32 cellular contexts compared by ENCODE assay signal in the genomic region with DNA sequence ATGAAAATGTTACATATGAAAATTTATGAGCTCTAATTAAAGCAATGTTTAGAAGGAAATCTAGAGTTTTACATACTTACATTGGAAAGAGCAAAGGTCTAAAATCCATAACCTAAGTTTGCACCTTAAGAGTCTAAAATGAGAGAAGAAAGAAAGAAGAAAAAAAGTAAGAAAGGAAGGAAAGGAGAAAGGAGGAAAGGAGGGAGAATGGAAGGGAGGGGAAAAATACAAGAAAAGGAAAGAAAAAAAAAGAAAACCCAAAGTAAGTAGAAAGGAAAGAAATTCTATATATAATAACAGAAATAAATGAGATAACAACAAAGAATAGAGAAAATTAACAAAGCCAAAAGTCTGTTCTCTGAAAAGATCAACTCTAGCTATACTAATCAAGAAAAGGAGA.
"Had no signal": no experiment of that assay in that cellular context is flagged by ENCODE, and none has a peak within 500 bp of the region (broad histone marks: within the 10 kb centered on the region; RNA-seq: fewer than 3 reads in every experiment).

No MANE protein-coding gene starts in this region.

- H3K27ac Mint-ChIP-seq: activated B cell treated with CpG ODN at 0.5 μM for 24 hours; activated CD4-positive, alpha-beta memory T cell treated with anti-CD3 and anti-CD28 coated beads, Interleukin-2, amount 10 ng/mL, durations not matched to agents 7 days and 5 days; activated CD4-positive, alpha-beta T cell treated with anti-CD3 and anti-CD28 coated beads for 36 hours; activated CD4-positive, alpha-beta T cell treated with anti-CD3 and anti-CD28 coated beads, Interleukin-2, amount 10 ng/mL, durations not matched to agents 7 days and 5 days; activated CD8-positive, alpha-beta memory T cell treated with anti-CD3 and anti-CD28 coated beads, Interleukin-2, amount 10 ng/mL, durations not matched to agents 7 days and 5 days; activated CD8-positive, alpha-beta T cell treated with anti-CD3 and anti-CD28 coated beads, Interleukin-2, amount 10 ng/mL, durations not matched to agents 7 days and 5 days; activated naive CD4-positive, alpha-beta T cell treated with anti-CD3 and anti-CD28 coated beads, Interleukin-2, amount 10 ng/mL, durations not matched to agents 7 days and 5 days; activated naive CD4-positive, alpha-beta T cell treated with anti-CD3 and anti-CD28 coated beads, Interleukin-2, amount 50 U/mL, for 24 hours; activated naive CD8-positive, alpha-beta T cell; activated T-cell treated with anti-CD3 and anti-CD28 coated beads, Interleukin-2, amount 50 U/mL, for 24 hours; activated T-helper 2 cell treated with anti-CD3 and anti-CD28 coated beads, Interferon-gamma antibody, Interleukin-2, Interleukin-4, amounts not matched to agents 10 μg/mL and 5 μg/mL and 100 μg/mL, durations not matched to agents 14 hours and 24 hours and 36 hours; brain; T-helper 1 cell treated with Interleukin-12 subunit alpha and Interleukin-12 subunit beta and Interleukin-4 antibody, amounts not matched to agents 30 μg/mL and 1 μg/mL, for 36 hours; T-helper 2 cell treated with Interferon-gamma antibody and Interleukin-4, amounts not matched to agents 5 μg/mL and 100 μg/mL, for 36 hours had no signal

- H3K4me1 ChIP-seq: ascending aorta had no signal

- DNase-seq: activated B cell treated with CpG ODN at 0.5 μM for 24 hours; activated CD4-positive, alpha-beta memory T cell treated with anti-CD3 and anti-CD28 coated beads, Interleukin-2, amount 10 ng/mL, durations not matched to agents 7 days and 5 days; activated CD4-positive, alpha-beta T cell treated with anti-CD3 and anti-CD28 coated beads for 1 hour; activated CD4-positive, alpha-beta T cell treated with anti-CD3 and anti-CD28 coated beads for 36 hours; activated CD4-positive, alpha-beta T cell treated with anti-CD3 and anti-CD28 coated beads for 48 hours; activated CD4-positive, alpha-beta T cell treated with anti-CD3 and anti-CD28 coated beads, Interleukin-2, amount 10 ng/mL, durations not matched to agents 7 days and 5 days; activated CD4-positive, alpha-beta T cell treated with anti-CD3 and anti-CD28 coated beads, Interleukin-2, amount 50 U/mL, for 48 hours; activated CD8-positive, alpha-beta memory T cell treated with anti-CD3 and anti-CD28 coated beads for 24 hours; activated CD8-positive, alpha-beta memory T cell treated with anti-CD3 and anti-CD28 coated beads, Interleukin-2, amount 10 ng/mL, durations not matched to agents 7 days and 5 days; activated CD8-positive, alpha-beta memory T cell treated with anti-CD3 and anti-CD28 coated beads, Interleukin-2, amount 50 U/mL, for 48 hours; activated CD8-positive, alpha-beta T cell treated with anti-CD3 and anti-CD28 coated beads, Interleukin-2, amount 10 ng/mL, durations not matched to agents 7 days and 5 days; activated effector memory CD4-positive, alpha-beta T cell treated with Interleukin-2 at 50 U/mL for 16 hours; activated gamma-delta T cell; activated naive CD4-positive, alpha-beta T cell treated with anti-CD3 and anti-CD28 coated beads, Interleukin-2, amount 10 ng/mL, durations not matched to agents 7 days and 5 days; activated naive CD4-positive, alpha-beta T cell treated with Interleukin-2 at 50 U/mL for 16 hours; activated T-cell treated with anti-CD3 and anti-CD28 coated beads, Interleukin-2, amount 50 U/mL, for 24 hours; activated T-cell treated with anti-CD3 and anti-CD28 coated beads, Interleukin-2, amount 50 U/mL, for 48 hours; amygdala; anterior cingulate cortex; caudate nucleus; T-helper 1 cell; T-helper 2 cell; T-helper 9 cell had no signal

- H3K27me3 Mint-ChIP-seq: activated B cell treated with CpG ODN at 0.5 μM for 24 hours; activated CD4-positive, alpha-beta memory T cell treated with anti-CD3 and anti-CD28 coated beads, Interleukin-2, amount 10 ng/mL, durations not matched to agents 7 days and 5 days; activated CD4-positive, alpha-beta T cell treated with anti-CD3 and anti-CD28 coated beads for 36 hours; activated CD8-positive, alpha-beta memory T cell treated with anti-CD3 and anti-CD28 coated beads, Interleukin-2, amount 10 ng/mL, durations not matched to agents 7 days and 5 days; activated naive CD4-positive, alpha-beta T cell treated with anti-CD3 and anti-CD28 coated beads, Interleukin-2, amount 10 ng/mL, durations not matched to agents 7 days and 5 days; activated naive CD4-positive, alpha-beta T cell treated with anti-CD3 and anti-CD28 coated beads, Interleukin-2, amount 50 U/mL, for 24 hours; activated naive CD8-positive, alpha-beta T cell; activated T-cell treated with anti-CD3 and anti-CD28 coated beads, Interleukin-2, amount 50 U/mL, for 24 hours had no signal

- H3K4me1 Mint-ChIP-seq: activated B cell treated with CpG ODN at 0.5 μM for 24 hours; activated CD4-positive, alpha-beta T cell treated with anti-CD3 and anti-CD28 coated beads for 36 hours; activated naive CD4-positive, alpha-beta T cell treated with anti-CD3 and anti-CD28 coated beads, Interleukin-2, amount 50 U/mL, for 24 hours; brain had no signal

- H3K27me3 ChIP-seq: ascending aorta, cardiac muscle cell had no signal

- H3K36me3 Mint-ChIP-seq: activated naive CD4-positive, alpha-beta T cell treated with anti-CD3 and anti-CD28 coated beads, Interleukin-2, amount 50 U/mL, for 24 hours; activated naive CD8-positive, alpha-beta T cell; brain had no signal

- H3K9me3 Mint-ChIP-seq: activated B cell treated with CpG ODN at 0.5 μM for 24 hours; activated CD4-positive, alpha-beta memory T cell treated with anti-CD3 and anti-CD28 coated beads, Interleukin-2, amount 10 ng/mL, durations not matched to agents 7 days and 5 days; activated naive CD4-positive, alpha-beta T cell treated with anti-CD3 and anti-CD28 coated beads, Interleukin-2, amount 50 U/mL, for 24 hours; activated T-cell treated with anti-CD3 and anti-CD28 coated beads, Interleukin-2, amount 50 U/mL, for 24 hours; activated T-helper 2 cell treated with anti-CD3 and anti-CD28 coated beads, Interferon-gamma antibody, Interleukin-2, Interleukin-4, amounts not matched to agents 10 μg/mL and 5 μg/mL and 100 μg/mL, durations not matched to agents 14 hours and 24 hours and 36 hours had no signal

- H3K4me3 ChIP-seq: ascending aorta, cardiac muscle cell had no signal

- H3K36me3 ChIP-seq: ascending aorta, cardiac muscle cell had no signal

- H3K27ac ChIP-seq: ascending aorta, cardiac muscle cell, VCaP had no signal

- ATAC-seq: activated CD4-positive, alpha-beta T cell treated with anti-CD3 and anti-CD28 coated beads for 36 hours; activated CD8-positive, alpha-beta memory T cell treated with anti-CD3 and anti-CD28 coated beads, Interleukin-2, amount 10 ng/mL, durations not matched to agents 7 days and 5 days; activated CD8-positive, alpha-beta T cell treated with anti-CD3 and anti-CD28 coated beads, Interleukin-2, amount 10 ng/mL, durations not matched to agents 7 days and 5 days had no signal

- H3K4me3 Mint-ChIP-seq: activated B cell treated with CpG ODN at 0.5 μM for 24 hours; activated CD4-positive, alpha-beta memory T cell treated with anti-CD3 and anti-CD28 coated beads, Interleukin-2, amount 10 ng/mL, durations not matched to agents 7 days and 5 days; activated CD4-positive, alpha-beta T cell treated with anti-CD3 and anti-CD28 coated beads for 36 hours; activated CD4-positive, alpha-beta T cell treated with anti-CD3 and anti-CD28 coated beads, Interleukin-2, amount 10 ng/mL, durations not matched to agents 7 days and 5 days; activated CD8-positive, alpha-beta memory T cell treated with anti-CD3 and anti-CD28 coated beads, Interleukin-2, amount 10 ng/mL, durations not matched to agents 7 days and 5 days; activated CD8-positive, alpha-beta T cell treated with anti-CD3 and anti-CD28 coated beads, Interleukin-2, amount 10 ng/mL, durations not matched to agents 7 days and 5 days; activated naive CD4-positive, alpha-beta T cell treated with anti-CD3 and anti-CD28 coated beads, Interleukin-2, amount 10 ng/mL, durations not matched to agents 7 days and 5 days; activated naive CD4-positive, alpha-beta T cell treated with anti-CD3 and anti-CD28 coated beads, Interleukin-2, amount 50 U/mL, for 24 hours; activated naive CD8-positive, alpha-beta T cell; activated T-cell treated with anti-CD3 and anti-CD28 coated beads, Interleukin-2, amount 50 U/mL, for 24 hours; brain; T-helper 1 cell treated with Interleukin-12 subunit alpha and Interleukin-12 subunit beta and Interleukin-4 antibody, amounts not matched to agents 30 μg/mL and 1 μg/mL, for 36 hours; T-helper 2 cell treated with Interferon-gamma antibody and Interleukin-4, amounts not matched to agents 5 μg/mL and 100 μg/mL, for 36 hours had no signal

- H3K9me3 ChIP-seq: ascending aorta had no signal
